In the genomic region with DNA sequence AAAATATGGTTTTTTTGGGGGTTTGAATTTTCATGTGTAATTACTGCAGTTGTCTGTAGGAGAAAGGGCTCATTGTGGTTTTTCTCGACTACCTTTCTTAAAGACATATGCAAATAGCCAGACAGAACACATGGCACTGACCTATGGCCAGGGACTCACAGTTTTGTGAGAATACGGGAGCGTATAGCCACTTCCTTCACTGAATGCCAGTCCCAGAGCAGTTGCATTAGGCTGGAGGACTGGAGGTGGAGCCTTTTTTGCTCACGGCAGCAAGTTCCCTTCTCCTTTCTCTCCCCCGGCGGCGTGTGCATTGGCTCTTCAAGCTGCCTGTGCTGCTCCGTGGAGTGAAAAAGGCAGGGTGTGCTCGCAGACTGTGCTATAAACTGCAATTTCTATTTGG, we compare ENCODE assay signal across 8 cellular contexts.
DNase-seq lines count a peak whose midpoint lies in the region; ATAC-seq and TF ChIP-seq lines count a peak whose summit lies in the region.

No MANE protein-coding gene starts in this region.

- peak overlapping the region; percentile 60 for H3K4me2 ChIP-seq in OCI-LY7 (ENCODE audit: low read length)

- H3K36me3 Mint-ChIP-seq in stimulated activated naive B cell treated with anti-CD40 and anti-IgM and Interleukin-4, amounts not matched to agents 10 μg/mL and 1 μg/mL and 100 μg/mL, for 72 hours, result peaks cover 3 to 4% of the 10 kb centered on the region in 2 donors

- H3K27me3 Mint-ChIP-seq in stimulated activated naive B cell treated with anti-CD40 and anti-IgM and Interleukin-4, amounts not matched to agents 10 μg/mL and 1 μg/mL and 100 μg/mL, for 72 hours, result peaks cover 0 to 3% of the 10 kb centered on the region in 2 donors

- POLR2A ChIA-PET in OCI-LY7 (lab: Charles Lee), result interaction anchor here (0.5 to 0.7 kb wide), 2 partner anchors 9 to 41 kb away, joined by 3 to 4 read pairs; no protein-coding TSS in a partner anchor

- BruUV-seq in OCI-LY7 (replicated peaks; lab: Mats Ljungman, UMichigan), result no TSS peak

- H3K4me3 ChIP-seq in GM08714 (ENCODE audit: low read length) (peak overlapping the region; percentile 41; the same call in 1 of the 2 replicates), OCI-LY7 (ENCODE audit: low read depth, low read length, poor library complexity, severe bottlenecking) (peak overlapping the region; percentile 46), duodenal mucosa (ENCODE audit: low read depth in 1 of 2, low read length in 2 of 2) (peak overlapping the region; percentile 89), left lung (peak overlapping the region; percentile 24 to 27)

- H3K4me1 ChIP-seq in OCI-LY7 (ENCODE audit: insufficient read depth, low read length, poor library complexity, severe bottlenecking) (peaks cover 33% of the 10 kb centered on the region), duodenal mucosa (ENCODE audit: control insufficient read depth in 1 of 2, insufficient read depth in 2 of 2, low read length in 2 of 2) (peaks cover 6 to 8% of the 10 kb centered on the region in 2 donors), left lung (peaks cover 0 to 8% of the 10 kb centered on the region in 2 donors)

- H2AFZ ChIP-seq in OCI-LY7 (ENCODE audit: low read length), result peak overlapping the region; percentile 60; the same call in 1 of the 2 replicates

- H4K20me1 ChIP-seq in OCI-LY7 (ENCODE audit: insufficient read depth, low read length), result no peaks in the 10 kb centered on the region

- CTCF ChIA-PET in OCI-LY7 (lab: Charles Lee; ENCODE audit: unreplicated experiment), result no interaction called here

- H3K79me2 ChIP-seq in OCI-LY7 (ENCODE audit: insufficient read depth, low read depth, low read length), result no peaks in the 10 kb centered on the region

- peak overlapping the region; percentile 43 for H3K27ac Mint-ChIP-seq in stimulated activated naive B cell treated with anti-CD40 and anti-IgM and Interleukin-4, amounts not matched to agents 10 μg/mL and 1 μg/mL and 100 μg/mL, for 72 hours

- DNase-seq in OCI-LY7 (ENCODE audit: low spot score) (peak; percentile 50), left lung (peak; percentile 74 to 81), NCI-H2196 treated with DMSO at 0.1 percent for 48 hours (lab: John Stamatoyannopoulos, UW; ENCODE audit: unreplicated experiment) (no peak), NCI-H2081 treated with DMSO at 0.1 percent for 48 hours (lab: John Stamatoyannopoulos, UW) (no peak)
- DNase-seq in stimulated activated naive B cell treated with anti-CD40 and anti-IgM and Interleukin-4, amounts not matched to agents 10 μg/mL and 1 μg/mL and 100 μg/mL, for 72 hours, result peak; percentile 35

- peak overlapping the region; percentile 74 to 80 for H3K4me3 Mint-ChIP-seq in stimulated activated naive B cell treated with anti-CD40 and anti-IgM and Interleukin-4, amounts not matched to agents 10 μg/mL and 1 μg/mL and 100 μg/mL, for 72 hours

- ATAC-seq in HG02588 (IDR thresholded peaks at IDR 0.05; ENCODE audit: unreplicated experiment) (peak; percentile 58), left lung (peak; percentile 97)
- ATAC-seq in stimulated activated naive B cell treated with anti-CD40 and anti-IgM and Interleukin-4, amounts not matched to agents 10 μg/mL and 1 μg/mL and 100 μg/mL, for 72 hours (replicated peaks), result peak; percentile 99

- H3K27ac ChIP-seq in OCI-LY7 (ENCODE audit: low read depth, low read length, poor library complexity, severe bottlenecking) (no peak overlapping the region), duodenal mucosa (ENCODE audit: low read depth, low read length) (no peak overlapping the region), left lung (peak overlapping the region in 1 of 2 donors; percentile 44)

- no peaks in the 10 kb centered on the region for H3K9me2 ChIP-seq in OCI-LY7 (ENCODE audit: insufficient read depth, low read length)

- no peak for TF ChIP-seq CTCF in OCI-LY7 (conservative IDR thresholded peaks at IDR 0.05; ENCODE audit: low read length)
- TF ChIP-seq CTCF in left lung (IDR thresholded peaks at IDR 0.05), result no peak

- intact Hi-C loops in OCI-LY7 (cut with micrococcal nuclease; ENCODE audit: unreplicated experiment) (no loop called here), left lung (cut with DNase I) (no loop called here)

- peaks cover 24 to 39% of the 10 kb centered on the region in 2 donors for H3K4me1 Mint-ChIP-seq in stimulated activated naive B cell treated with anti-CD40 and anti-IgM and Interleukin-4, amounts not matched to agents 10 μg/mL and 1 μg/mL and 100 μg/mL, for 72 hours

- H3K9me3 Mint-ChIP-seq in stimulated activated naive B cell treated with anti-CD40 and anti-IgM and Interleukin-4, amounts not matched to agents 10 μg/mL and 1 μg/mL and 100 μg/mL, for 72 hours, result no peaks in the 10 kb centered on the region

- H3K36me3 ChIP-seq in OCI-LY7 (ENCODE audit: insufficient read depth, low read length), result no peaks in the 10 kb centered on the region
- no peaks in the 10 kb centered on the region for H3K36me3 ChIP-seq in duodenal mucosa (ENCODE audit: control insufficient read depth in 1 of 2, insufficient read depth in 2 of 2, low read length in 2 of 2)
- H3K36me3 ChIP-seq in left lung, result no peaks in the 10 kb centered on the region

- H3K9ac ChIP-seq in duodenal mucosa (ENCODE audit: low read depth in 1 of 2, low read length in 2 of 2), result peak overlapping the region; percentile 55 to 75

- no peaks in the 10 kb centered on the region for H3K9me3 ChIP-seq in OCI-LY7 (ENCODE audit: low read length)
- H3K9me3 ChIP-seq in duodenal mucosa (ENCODE audit: control insufficient read depth in 1 of 2, low read length in 2 of 2), result no peaks in the 10 kb centered on the region
- H3K9me3 ChIP-seq in left lung, result no peaks in the 10 kb centered on the region

- H3K27me3 ChIP-seq in duodenal mucosa (ENCODE audit: control insufficient read depth in 1 of 2, insufficient read depth in 2 of 2, low read length in 2 of 2) (no peaks in the 10 kb centered on the region), left lung (no peaks in the 10 kb centered on the region)

Comparison
In these comparisons a context has a peak if more than half of its experiments do, and no peak if none do; other contexts are left out.
1. H3K4me3 ChIP-seq: peak in every context shown above with its lines; median percentile 89 in duodenal mucosa; 46 in OCI-LY7; 41 in GM08714; 26 in left lung.
2. DNase-seq: peak in OCI-LY7 (single experiment), left lung (2 of 2) and stimulated activated naive B cell treated with anti-CD40 and anti-IgM and Interleukin-4, amounts not matched to agents 10 μg/mL and 1 μg/mL and 100 μg/mL, for 72 hours (single experiment); none in NCI-H2196 treated with DMSO at 0.1 percent for 48 hours (single experiment) and NCI-H2081 treated with DMSO at 0.1 percent for 48 hours (single experiment).
3. Peak in every context shown above with its lines, with median percentiles within 50 percentile points of each other: ATAC-seq.